1 cellular context compared by ENCODE assay signal in the genomic region with DNA sequence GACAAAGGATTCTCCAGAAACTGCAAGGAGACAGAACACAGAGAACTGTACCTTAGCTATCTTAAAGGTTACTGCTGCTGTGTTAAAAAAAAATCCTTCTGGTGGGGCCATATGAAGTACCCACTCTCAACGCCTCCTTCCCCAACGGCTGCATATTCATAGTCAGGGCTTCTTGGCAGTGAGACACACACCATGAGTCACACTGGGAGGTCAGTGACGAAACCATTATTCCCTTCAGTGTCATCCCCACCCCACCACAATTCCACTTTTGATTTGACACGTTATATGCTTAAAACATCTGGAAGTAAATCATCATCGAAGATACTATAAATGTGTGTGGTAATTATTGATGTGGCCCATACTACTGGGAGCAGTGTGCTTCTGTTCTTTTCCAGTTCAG.
A peak's percentile ranks its signal among the peaks of the same experiment; 100 is the strongest.
TF ChIP-seq lines count a peak whose summit lies in the region.

No MANE protein-coding gene starts in this region.

TF ChIP-seq in SK-N-SH, 30 proteins besides CTCF, POLR2A, EP300 and RAD21 (continued from another document):
- TF ChIP-seq, protein P1, sequence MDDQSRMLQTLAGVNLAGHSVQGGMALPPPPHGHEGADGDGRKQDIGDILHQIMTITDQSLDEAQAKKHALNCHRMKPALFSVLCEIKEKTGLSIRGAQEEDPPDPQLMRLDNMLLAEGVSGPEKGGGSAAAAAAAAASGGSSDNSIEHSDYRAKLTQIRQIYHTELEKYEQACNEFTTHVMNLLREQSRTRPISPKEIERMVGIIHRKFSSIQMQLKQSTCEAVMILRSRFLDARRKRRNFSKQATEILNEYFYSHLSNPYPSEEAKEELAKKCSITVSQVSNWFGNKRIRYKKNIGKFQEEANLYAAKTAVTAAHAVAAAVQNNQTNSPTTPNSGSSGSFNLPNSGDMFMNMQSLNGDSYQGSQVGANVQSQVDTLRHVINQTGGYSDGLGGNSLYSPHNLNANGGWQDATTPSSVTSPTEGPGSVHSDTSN (IDR thresholded peaks at IDR 0.05): peak; percentile 63
- peak; percentile 80 for TF ChIP-seq NFIC (IDR thresholded peaks at IDR 0.05; ENCODE audit: borderline replicate concordance)
- no peak for TF ChIP-seq CHD2 (IDR thresholded peaks at IDR 0.05; ENCODE audit: low read length, partially characterized antibody)
- TF ChIP-seq, protein P2, sequence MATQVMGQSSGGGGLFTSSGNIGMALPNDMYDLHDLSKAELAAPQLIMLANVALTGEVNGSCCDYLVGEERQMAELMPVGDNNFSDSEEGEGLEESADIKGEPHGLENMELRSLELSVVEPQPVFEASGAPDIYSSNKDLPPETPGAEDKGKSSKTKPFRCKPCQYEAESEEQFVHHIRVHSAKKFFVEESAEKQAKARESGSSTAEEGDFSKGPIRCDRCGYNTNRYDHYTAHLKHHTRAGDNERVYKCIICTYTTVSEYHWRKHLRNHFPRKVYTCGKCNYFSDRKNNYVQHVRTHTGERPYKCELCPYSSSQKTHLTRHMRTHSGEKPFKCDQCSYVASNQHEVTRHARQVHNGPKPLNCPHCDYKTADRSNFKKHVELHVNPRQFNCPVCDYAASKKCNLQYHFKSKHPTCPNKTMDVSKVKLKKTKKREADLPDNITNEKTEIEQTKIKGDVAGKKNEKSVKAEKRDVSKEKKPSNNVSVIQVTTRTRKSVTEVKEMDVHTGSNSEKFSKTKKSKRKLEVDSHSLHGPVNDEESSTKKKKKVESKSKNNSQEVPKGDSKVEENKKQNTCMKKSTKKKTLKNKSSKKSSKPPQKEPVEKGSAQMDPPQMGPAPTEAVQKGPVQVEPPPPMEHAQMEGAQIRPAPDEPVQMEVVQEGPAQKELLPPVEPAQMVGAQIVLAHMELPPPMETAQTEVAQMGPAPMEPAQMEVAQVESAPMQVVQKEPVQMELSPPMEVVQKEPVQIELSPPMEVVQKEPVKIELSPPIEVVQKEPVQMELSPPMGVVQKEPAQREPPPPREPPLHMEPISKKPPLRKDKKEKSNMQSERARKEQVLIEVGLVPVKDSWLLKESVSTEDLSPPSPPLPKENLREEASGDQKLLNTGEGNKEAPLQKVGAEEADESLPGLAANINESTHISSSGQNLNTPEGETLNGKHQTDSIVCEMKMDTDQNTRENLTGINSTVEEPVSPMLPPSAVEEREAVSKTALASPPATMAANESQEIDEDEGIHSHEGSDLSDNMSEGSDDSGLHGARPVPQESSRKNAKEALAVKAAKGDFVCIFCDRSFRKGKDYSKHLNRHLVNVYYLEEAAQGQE (IDR thresholded peaks at IDR 0.05; ENCODE audit: low read depth, low read length): no peak
- TF ChIP-seq EZH2phosphoT487 (IDR thresholded peaks at IDR 0.05; ENCODE audit: borderline replicate concordance, low read depth): no peak
- TF ChIP-seq SMC3 (IDR thresholded peaks at IDR 0.05; ENCODE audit: low read depth, low read length): no peak
- TF ChIP-seq MXI1 (IDR thresholded peaks at IDR 0.05; ENCODE audit: low read depth, low read length): no peak
- TF ChIP-seq FOXM1 (IDR thresholded peaks at IDR 0.05; ENCODE audit: low read depth): no peak
- TF ChIP-seq TAF1 (IDR thresholded peaks at IDR 0.05; ENCODE audit: borderline replicate concordance, low read depth, low read length): no peak
- TF ChIP-seq MEF2A (IDR thresholded peaks at IDR 0.05; ENCODE audit: borderline replicate concordance, low read depth): no peak
- TF ChIP-seq FOXJ3 (CRISPR knock-in tag; IDR thresholded peaks at IDR 0.05): no peak
- no peak for TF ChIP-seq IRF3 (IDR thresholded peaks at IDR 0.05; ENCODE audit: low read depth, low read length)
- TF ChIP-seq RCOR1 (IDR thresholded peaks at IDR 0.05; ENCODE audit: low read length): no peak
- no peak for TF ChIP-seq RXRA (IDR thresholded peaks at IDR 0.05; ENCODE audit: borderline replicate concordance, low read depth)
- peak; percentile 78 for TF ChIP-seq JUND (IDR thresholded peaks at IDR 0.05)
